In the genomic region with DNA sequence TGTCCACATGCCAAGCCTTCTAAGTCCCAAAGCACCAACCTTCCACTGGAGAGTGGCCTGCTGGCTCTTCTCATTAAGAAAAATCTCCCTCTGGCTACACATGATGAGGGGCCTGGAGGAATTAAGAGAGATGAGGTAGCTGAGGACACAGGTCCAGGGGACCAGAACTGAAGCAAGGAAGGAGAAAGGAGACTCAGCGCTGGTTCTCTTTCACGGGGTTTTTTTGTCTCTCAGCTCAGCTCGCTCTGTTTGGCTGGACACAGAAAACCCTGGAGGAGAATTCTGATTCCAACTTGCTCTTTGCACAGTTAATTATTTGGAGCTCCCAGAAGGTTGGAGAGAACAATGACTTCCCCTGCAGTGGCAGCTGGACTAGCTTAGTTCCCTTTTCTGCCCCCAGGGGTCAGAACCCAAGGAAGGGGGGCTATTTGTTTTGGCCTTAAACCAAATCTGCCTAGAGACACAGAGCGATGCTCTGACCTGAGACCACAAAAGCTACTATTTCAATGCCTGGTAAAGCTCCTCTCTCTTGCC, we compare ENCODE assay signal across 11 cellular contexts.
DNase-seq lines count a peak whose midpoint lies in the region; ATAC-seq and TF ChIP-seq lines count a peak whose summit lies in the region.
"Had no signal": no experiment of that assay in that cellular context is flagged by ENCODE, and none has a peak within 500 bp of the region (broad histone marks: within the 10 kb centered on the region; RNA-seq: fewer than 3 reads in every experiment).

No MANE protein-coding gene starts in this region.

- no peak overlapping the region for H2BK15ac ChIP-seq in neuronal stem cell (ENCODE audit: low read length)

- H3K79me1 ChIP-seq in neuronal stem cell (ENCODE audit: low read depth, low read length): no peaks in the 10 kb centered on the region

- H3K4me1 Mint-ChIP-seq in chondrocyte (ENCODE audit: low read depth): peaks cover 31% of the 10 kb centered on the region
- peaks cover 8% of the 10 kb centered on the region for H3K4me1 Mint-ChIP-seq in activated T-cell treated with anti-CD3 and anti-CD28 coated beads, Interleukin-2, amount 50 U/mL, for 72 hours (ENCODE audit: low read depth)
- H3K4me1 Mint-ChIP-seq: activated naive CD8-positive, alpha-beta T cell treated with anti-CD3 and anti-CD28 coated beads, Interleukin-2, amount 50 U/mL, for 24 hours had no signal

- no peak overlapping the region for H3K14ac ChIP-seq in neuronal stem cell (ENCODE audit: low read length)

- H4K8ac ChIP-seq in neuronal stem cell (ENCODE audit: low read depth, low read length): no peak overlapping the region

- H3K27me3 Mint-ChIP-seq in chondrocyte (ENCODE audit: low read depth): no peaks in the 10 kb centered on the region
- H3K27me3 Mint-ChIP-seq in activated T-cell treated with anti-CD3 and anti-CD28 coated beads, Interleukin-2, amount 50 U/mL, for 72 hours (ENCODE audit: low read depth): no peaks in the 10 kb centered on the region
- H3K27me3 Mint-ChIP-seq: activated naive CD8-positive, alpha-beta T cell treated with anti-CD3 and anti-CD28 coated beads, Interleukin-2, amount 50 U/mL, for 24 hours had no signal

- no peaks in the 10 kb centered on the region for H3K9me3 ChIP-seq in neuronal stem cell (replicated peaks in 1 of 2; ENCODE audit: control insufficient read depth in 2 of 2, insufficient read depth in 1 of 2, low read depth in 1 of 2, low read length in 2 of 2)

- no peak overlapping the region for H3K9ac ChIP-seq in neuronal stem cell (ENCODE audit: low read depth, low read length, poor library complexity)

- H3K4me3 Mint-ChIP-seq in chondrocyte (ENCODE audit: unreplicated experiment): no peak overlapping the region
- H3K4me3 Mint-ChIP-seq in activated T-cell treated with anti-CD3 and anti-CD28 coated beads, Interleukin-2, amount 50 U/mL, for 72 hours: no peak overlapping the region
- H3K4me3 Mint-ChIP-seq: activated naive CD8-positive, alpha-beta T cell treated with anti-CD3 and anti-CD28 coated beads, Interleukin-2, amount 50 U/mL, for 24 hours had no signal

- no peak overlapping the region for H3K4ac ChIP-seq in neuronal stem cell (ENCODE audit: low read length)

- no peak for ATAC-seq in activated T-cell treated with anti-CD3 and anti-CD28 coated beads, Interleukin-2, amount 50 U/mL, for 72 hours (replicated peaks in 1 of 2)
- ATAC-seq in HG03378 (IDR thresholded peaks at IDR 0.05; ENCODE audit: unreplicated experiment): no peak
- no peak for ATAC-seq in HG03521 (IDR thresholded peaks at IDR 0.05; ENCODE audit: unreplicated experiment)
- ATAC-seq: activated naive CD8-positive, alpha-beta T cell treated with anti-CD3 and anti-CD28 coated beads, Interleukin-2, amount 50 U/mL, for 24 hours had no signal

- no peak overlapping the region for H2BK12ac ChIP-seq in neuronal stem cell (ENCODE audit: low read length)

- peak overlapping the region; percentile 73 for H2AFZ ChIP-seq in neuronal stem cell (ENCODE audit: low read length)

- WGBS in neuronal stem cell (ENCODE audit: extremely low coverage in 2 of 2, insufficient read length in 2 of 2, insufficient replicate concordance in 1 of 2), 2 donors: no CpG with 5 or more reads among the region's 4 CpGs

- H3K4me1 ChIP-seq in neuronal stem cell (ENCODE audit: control insufficient read depth in 2 of 2, insufficient read depth in 1 of 2, low read depth in 1 of 2, low read length in 2 of 2): peaks cover 8 to 14% of the 10 kb centered on the region in 2 donors

- no peak overlapping the region for H2BK120ac ChIP-seq in neuronal stem cell (ENCODE audit: low read depth, low read length)

- H3K36me3 ChIP-seq in H7 (replicated peaks; ENCODE audit: control insufficient read depth, insufficient read depth, low read length) (no peaks in the 10 kb centered on the region), neuronal stem cell (replicated peaks in 1 of 2; ENCODE audit: control insufficient read depth in 2 of 2, insufficient read depth in 2 of 2, low read length in 2 of 2) (no peaks in the 10 kb centered on the region)

- H3K36me3 Mint-ChIP-seq in chondrocyte (ENCODE audit: low read depth): no peaks in the 10 kb centered on the region
- H3K36me3 Mint-ChIP-seq in activated T-cell treated with anti-CD3 and anti-CD28 coated beads, Interleukin-2, amount 50 U/mL, for 72 hours (ENCODE audit: insufficient read depth in 2 of 2): no peaks in the 10 kb centered on the region

- H3K27me3 ChIP-seq in H7 (ENCODE audit: control insufficient read depth, insufficient read depth, low read length): peaks cover 6% of the 10 kb centered on the region
- H3K27me3 ChIP-seq in neuronal stem cell (ENCODE audit: control insufficient read depth in 3 of 3, insufficient read depth in 3 of 3, low read depth in 1 of 3, low read length in 3 of 3): no peaks in the 10 kb centered on the region

- peak; percentile 16 for DNase-seq in H7
- peak; percentile 62 to 86 for DNase-seq in NCI-H2081 (lab: John Stamatoyannopoulos, UW)
- no peak for DNase-seq in chondrocyte (ENCODE audit: low spot score)
- peak; percentile 76 for DNase-seq in neuronal stem cell (ENCODE audit: low spot score)
- DNase-seq in activated T-cell treated with anti-CD3 and anti-CD28 coated beads, Interleukin-2, amount 50 U/mL, for 72 hours: no peak
- no peak for DNase-seq in SKM-1 (lab: John Stamatoyannopoulos, UW; ENCODE audit: unreplicated experiment)
- DNase-seq: activated CD4-positive, CD25-positive, alpha-beta regulatory T cell treated with anti-CD3 and anti-CD28 coated beads, Interleukin-2, amount 50 U/mL, for 72 hours; activated naive CD8-positive, alpha-beta T cell treated with anti-CD3 and anti-CD28 coated beads, Interleukin-2, amount 50 U/mL, for 24 hours; stimulated activated CD4-positive, alpha-beta T cell treated with anti-CD3 and anti-CD28 coated beads, Interleukin-15, amount 100 ng/mL, for 24 hours had no signal

- H2AK5ac ChIP-seq in neuronal stem cell (ENCODE audit: low read depth, low read length): no peak overlapping the region

- peak overlapping the region; percentile 18 for H3K4me2 ChIP-seq in neuronal stem cell (ENCODE audit: insufficient read depth, low read length, poor library complexity, severe bottlenecking)

- H2BK5ac ChIP-seq in neuronal stem cell (ENCODE audit: low read length): no peak overlapping the region

- H3K4me3 ChIP-seq in H7 (ENCODE audit: insufficient read depth, low read depth, low read length): no peak overlapping the region
- no peak overlapping the region for H3K4me3 ChIP-seq in neuronal stem cell (ENCODE audit: low read length in 2 of 2)

- no peak overlapping the region for H4K91ac ChIP-seq in neuronal stem cell (ENCODE audit: low read depth, low read length, poor library complexity)

- no peak overlapping the region for H3K23ac ChIP-seq in neuronal stem cell (ENCODE audit: low read depth, low read length, poor library complexity)

- peak; percentile 28 for TF ChIP-seq CTCF in chondrocyte (IDR thresholded peaks at IDR 0.05)

- no peak overlapping the region for H3K18ac ChIP-seq in neuronal stem cell (ENCODE audit: low read length)

- peak overlapping the region; percentile 92 for H3K27ac ChIP-seq in neuronal stem cell (replicated peaks; ENCODE audit: low read length)

- H3K9me3 Mint-ChIP-seq in chondrocyte (ENCODE audit: low read depth): no peaks in the 10 kb centered on the region
- peaks cover 1 to 2% of the 10 kb centered on the region in 2 donors for H3K9me3 Mint-ChIP-seq in activated T-cell treated with anti-CD3 and anti-CD28 coated beads, Interleukin-2, amount 50 U/mL, for 72 hours
- H3K9me3 Mint-ChIP-seq: activated naive CD8-positive, alpha-beta T cell treated with anti-CD3 and anti-CD28 coated beads, Interleukin-2, amount 50 U/mL, for 24 hours had no signal

- H3K27ac Mint-ChIP-seq in chondrocyte (ENCODE audit: unreplicated experiment): peak overlapping the region; percentile 24
- no peak overlapping the region for H3K27ac Mint-ChIP-seq in activated T-cell treated with anti-CD3 and anti-CD28 coated beads, Interleukin-2, amount 50 U/mL, for 72 hours
- H3K27ac Mint-ChIP-seq: activated naive CD8-positive, alpha-beta T cell treated with anti-CD3 and anti-CD28 coated beads, Interleukin-2, amount 50 U/mL, for 24 hours had no signal

Comparison
In these comparisons a context has a peak if more than half of its experiments do, and no peak if none do; other contexts are left out.
1. DNase-seq: peak in H7 (single experiment), NCI-H2081 (2 of 2) and neuronal stem cell (single experiment); none in chondrocyte (single experiment), activated T-cell treated with anti-CD3 and anti-CD28 coated beads, Interleukin-2, amount 50 U/mL, for 72 hours (0 of 2) and SKM-1 (single experiment).